ENCODE assay signal across 22 cellular contexts in genomic region chr9:132989414-132989996, GRCh38. TPM values are rescaled to one million over a fixed set of nuclear protein-coding genes. Genes with fewer than 3 reads are reported as not detected.
DNase-seq lines count a peak whose midpoint lies in the region; ATAC-seq, FAIRE-seq and TF ChIP-seq lines count a peak whose summit lies in the region.
"Had no signal": no experiment of that assay in that cellular context is flagged by ENCODE, and none has a peak within 500 bp of the region (broad histone marks: within the 10 kb centered on the region; RNA-seq: fewer than 3 reads in every experiment).

No MANE protein-coding gene starts in this region.

- H3K4me1 ChIP-seq in lower lobe of right lung, result no peaks in the 10 kb centered on the region

- intact Hi-C loops in lower lobe of right lung (cut with DNase I), result no loop called here

- no peak for FAIRE-seq in RCC 7860 (lab: Jason Lieb, UNC)
- FAIRE-seq: GM12891, GM18507 had no signal

- no peak for TF ChIP-seq CTCF in lower lobe of right lung (IDR thresholded peaks at IDR 0.05)

- no peak overlapping the region for H3K27ac ChIP-seq in lower lobe of right lung
- H3K27ac ChIP-seq: 22Rv1, HL-60, SK-N-MC had no signal

- H3K36me3 ChIP-seq in H7 (replicated peaks; ENCODE audit: control insufficient read depth, insufficient read depth, low read length), result no peaks in the 10 kb centered on the region
- H3K36me3 ChIP-seq in lower lobe of right lung, result no peaks in the 10 kb centered on the region

- no peaks in the 10 kb centered on the region for H3K27me3 ChIP-seq in H7 (ENCODE audit: control insufficient read depth, insufficient read depth, low read length)
- peaks cover 35% of the 10 kb centered on the region for H3K27me3 ChIP-seq in lower lobe of right lung (ENCODE audit: low read depth)

- H3K9me3 ChIP-seq in lower lobe of right lung, result no peaks in the 10 kb centered on the region
- H3K9me3 ChIP-seq: Caco-2 had no signal

- H3K4me3 ChIP-seq in H7 (ENCODE audit: insufficient read depth, low read depth, low read length) (no peak overlapping the region), lower lobe of right lung (no peak overlapping the region)
- H3K4me3 ChIP-seq: SK-N-MC had no signal

- peak; percentile 83 for DNase-seq in DMS53 (lab: John Stamatoyannopoulos, UW)
- DNase-seq in DMS53 treated with DMSO at 0.1 percent for 48 hours (lab: John Stamatoyannopoulos, UW; ENCODE audit: unreplicated experiment), result no peak
- DNase-seq in H7, result peak; percentile 69
- peak; percentile 43 for DNase-seq in ecto neural progenitor cell (ENCODE audit: low spot score)
- peak; percentile 41 for DNase-seq in lower lobe of right lung
- DNase-seq in RCC 7860 (ENCODE audit: low spot score), result no peak
- DNase-seq in SIG-M5 treated with dmso at 0.1 percent for 504 hours (lab: John Stamatoyannopoulos, UW; ENCODE audit: unreplicated experiment), result no peak
- DNase-seq in inferior parietal cortex (ENCODE audit: extremely low spot score), result no peak
- DNase-seq: AML-193, Caco-2, H9, MM.1S, NCI-H1092, NCI-H1436 treated with DMSO at 0.1 percent for 48 hours, NCI-H524, Right ventricle myocardium superior had no signal

- ATAC-seq in lower lobe of right lung, result no peak

RNA-seq across cellular contexts. Expression of gene GFI1B, which starts 11.0 kb away (rescaled TPM):
- total RNA-seq in H7 (2014; rRNA removed; shearing (Covaris generic)), result 0.52 TPM in 1 of 2 replicates, not detected in the other
- 1.1 TPM for total RNA-seq in lower lobe of right lung
- total RNA-seq: H9, HT1080, Right ventricle myocardium superior had no signal

RNA-seq across cellular contexts. Expression of gene GTF3C5, which starts 41.3 kb away (rescaled TPM):
- 131 and 133 TPM in 2 replicates for total RNA-seq in H7 (2014; rRNA removed; shearing (Covaris generic))
- 44.8 TPM for total RNA-seq in lower lobe of right lung

RNA-seq across cellular contexts. Expression of gene TSC1, which starts 45.1 kb away (rescaled TPM):
- total RNA-seq in H7 (2014; rRNA removed; shearing (Covaris generic)), result 36.8 and 39.0 TPM in 2 replicates
- total RNA-seq in lower lobe of right lung, result 50.9 TPM

Comparison
In these comparisons a context has a peak if more than half of its experiments do, and no peak if none do; other contexts are left out.
1. DNase-seq: peak in DMS53 (single experiment), H7 (single experiment), ecto neural progenitor cell (single experiment) and lower lobe of right lung (single experiment); none in DMS53 treated with DMSO at 0.1 percent for 48 hours (single experiment), RCC 7860 (single experiment), SIG-M5 treated with dmso at 0.1 percent for 504 hours (single experiment) and inferior parietal cortex (single experiment).